In genomic region chr9:129708799-129709198, GRCh38 we compare ENCODE assay signal across 23 cellular contexts. TPM values are rescaled to one million over a fixed set of nuclear protein-coding genes. Genes with fewer than 3 reads are reported as not detected.
DNase-seq lines count a peak whose midpoint lies in the region; ATAC-seq and TF ChIP-seq lines count a peak whose summit lies in the region.
"Had no signal": no experiment of that assay in that cellular context is flagged by ENCODE, and none has a peak within 500 bp of the region (broad histone marks: within the 10 kb centered on the region; RNA-seq: fewer than 3 reads in every experiment).

No MANE protein-coding gene starts in this region.

- BruUV-seq in OCI-LY7 (replicated peaks; lab: Mats Ljungman, UMichigan), result no TSS peak

- H2AFZ ChIP-seq in smooth muscle cell (ENCODE audit: low read depth), result no peak overlapping the region
- no peak overlapping the region for H2AFZ ChIP-seq in OCI-LY7 (ENCODE audit: low read length)

- peaks cover 34% of the 10 kb centered on the region for H3F3A ChIP-seq in smooth muscle cell (ENCODE audit: low read depth)

- H3K9me3 ChIP-seq in SK-N-MC (ENCODE audit: low read depth, low read length) (no peaks in the 10 kb centered on the region), smooth muscle cell (replicated peaks; ENCODE audit: low read depth) (no peaks in the 10 kb centered on the region), OCI-LY7 (ENCODE audit: low read length) (no peaks in the 10 kb centered on the region)
- H3K9me3 ChIP-seq: left ventricle myocardium inferior, mucosa of descending colon, transverse colon had no signal

- H3K4me1 ChIP-seq in smooth muscle cell (ENCODE audit: low read depth) (peaks cover 42% of the 10 kb centered on the region), OCI-LY7 (ENCODE audit: insufficient read depth, low read length, poor library complexity, severe bottlenecking) (peaks cover 10% of the 10 kb centered on the region)

- POLR2A ChIA-PET in OCI-LY7 (lab: Charles Lee), result interaction anchor here (0.6 kb wide), 1 partner anchor 17 kb away, joined by 3 read pairs; no protein-coding TSS in a partner anchor

- 27% methylated on average over 6 of the region's 6 CpGs for WGBS in smooth muscle cell (ENCODE audit: low lambda C conversion rate)

- no peak for ATAC-seq in GM18520 (IDR thresholded peaks at IDR 0.05; ENCODE audit: unreplicated experiment)
- ATAC-seq: activated CD8-positive, alpha-beta memory T cell treated with anti-CD3 and anti-CD28 coated beads, Interleukin-2, amount 10 ng/mL, durations not matched to agents 7 days and 5 days; mucosa of descending colon; sciatic nerve had no signal

- intact Hi-C loops in OCI-LY7 (cut with micrococcal nuclease; ENCODE audit: unreplicated experiment), result no loop called here

- CTCF ChIA-PET in OCI-LY7 (lab: Charles Lee; ENCODE audit: unreplicated experiment), result no interaction called here

- H4K20me1 ChIP-seq in smooth muscle cell (ENCODE audit: low read depth) (no peaks in the 10 kb centered on the region), OCI-LY7 (ENCODE audit: insufficient read depth, low read length) (no peaks in the 10 kb centered on the region)

- TF ChIP-seq CTCF in fibroblast of the aortic adventitia (IDR thresholded peaks at IDR 0.05; ENCODE audit: insufficient read depth, low read length) (no peak), smooth muscle cell (IDR thresholded peaks at IDR 0.05; ENCODE audit: borderline replicate concordance, insufficient read depth, poor library complexity, severe bottlenecking) (no peak), OCI-LY7 (conservative IDR thresholded peaks at IDR 0.05; ENCODE audit: low read length) (no peak)

- DNase-seq in EH (ENCODE audit: low read depth) (peak; percentile 23), SK-N-MC (ENCODE audit: low read depth, low spot score) (no peak), fibroblast of the aortic adventitia (ENCODE audit: low read depth) (peak; percentile 30), smooth muscle cell (lab: John Stamatoyannopoulos, UW; ENCODE audit: unreplicated experiment) (no peak), OCI-LY7 (ENCODE audit: low spot score) (no peak), caudate nucleus (lab: John Stamatoyannopoulos, UW) (no peak)
- DNase-seq: activated CD4-positive, alpha-beta T cell treated with anti-CD3 and anti-CD28 coated beads for 48 hours; activated CD8-positive, alpha-beta memory T cell treated with anti-CD3 and anti-CD28 coated beads, Interleukin-2, amount 10 ng/mL, durations not matched to agents 7 days and 5 days; aorta; foreskin melanocyte; hippocampal formation; left ventricle myocardium inferior; mucosa of descending colon; NCI-H1694; NCI-H2171; NCI-H524 treated with DMSO at 0.1 percent for 48 hours; stimulated activated CD4-positive, alpha-beta T cell treated with anti-CD3 and anti-CD28 coated beads, Interleukin-15, amount 100 ng/mL, for 24 hours; transverse colon had no signal

- H3K27me3 ChIP-seq in smooth muscle cell (ENCODE audit: low read depth), result no peaks in the 10 kb centered on the region
- H3K27me3 ChIP-seq: transverse colon had no signal

- H3K9me2 ChIP-seq in OCI-LY7 (ENCODE audit: insufficient read depth, low read length), result no peaks in the 10 kb centered on the region

- H3K36me3 ChIP-seq in SK-N-MC (ENCODE audit: insufficient read depth, low read length), result 0 out of 2 replicates have a peak, but pooled peaks cover 4% of the 10 kb centered on the region
- no peaks in the 10 kb centered on the region for H3K36me3 ChIP-seq in smooth muscle cell (ENCODE audit: low read depth)
- no peaks in the 10 kb centered on the region for H3K36me3 ChIP-seq in OCI-LY7 (ENCODE audit: insufficient read depth, low read length)
- H3K36me3 ChIP-seq: left ventricle myocardium inferior, transverse colon had no signal

- H3K4me2 ChIP-seq in smooth muscle cell (peak overlapping the region; percentile 67), OCI-LY7 (ENCODE audit: low read length) (no peak overlapping the region)

- H3K4me3 ChIP-seq in SK-N-MC (no peak overlapping the region), fibroblast of the aortic adventitia (ENCODE audit: low read depth, low read length) (no peak overlapping the region), smooth muscle cell (no peak overlapping the region), OCI-LY7 (ENCODE audit: low read depth, low read length, poor library complexity, severe bottlenecking) (no peak overlapping the region)
- H3K4me3 ChIP-seq: left ventricle myocardium inferior, mucosa of descending colon, transverse colon had no signal

- H3K79me2 ChIP-seq in smooth muscle cell (ENCODE audit: low read depth) (peaks cover 45% of the 10 kb centered on the region), OCI-LY7 (ENCODE audit: insufficient read depth, low read depth, low read length) (no peaks in the 10 kb centered on the region)

- H3K9ac ChIP-seq in SK-N-MC (ENCODE audit: insufficient read length) (peak overlapping the region; percentile 32), smooth muscle cell (ENCODE audit: low read depth) (peak overlapping the region; percentile 64)

- peak overlapping the region; percentile 74 for H3K27ac ChIP-seq in SK-N-MC
- peak overlapping the region; percentile 91 for H3K27ac ChIP-seq in smooth muscle cell (ENCODE audit: low read depth)
- H3K27ac ChIP-seq in OCI-LY7 (ENCODE audit: low read depth, low read length, poor library complexity, severe bottlenecking), result no peak overlapping the region
- H3K27ac ChIP-seq in caudate nucleus (ENCODE audit: low read depth, low read length), result no peak overlapping the region
- H3K27ac ChIP-seq: epithelial cell of prostate, left ventricle myocardium inferior, transverse colon had no signal

RNA-seq across cellular contexts. Expression of gene PRRX2, which starts 43.4 kb away (rescaled TPM):
- total RNA-seq in fibroblast of the aortic adventitia (ENCODE audit: low replicate concordance) (3.5 and 36.1 TPM in 2 replicates), smooth muscle cell (59.9 and 87.7 TPM in 2 replicates), OCI-LY7 (2022) (not detected in 2 replicates)
- 180 and 234 TPM in 2 replicates for polyA plus RNA-seq in smooth muscle cell
- not detected in 2 replicates for total RNA-seq in OCI-LY7 (2014; rRNA removed; shearing (Covaris generic))
- total RNA-seq: LHCN-M2 had no signal
- polyA plus RNA-seq: neural cell had no signal

RNA-seq across cellular contexts. Expression of gene PTGES, which starts 44.0 kb away (rescaled TPM):
- 6.9 and 30.9 TPM in 2 replicates for total RNA-seq in fibroblast of the aortic adventitia (ENCODE audit: low replicate concordance)
- 36.9 and 49.5 TPM in 2 replicates for total RNA-seq in smooth muscle cell
- polyA plus RNA-seq in smooth muscle cell, result 69.6 and 176 TPM in 2 replicates
- not detected in 2 replicates for total RNA-seq in OCI-LY7 (2014; rRNA removed; shearing (Covaris generic))
- not detected in 2 replicates for total RNA-seq in OCI-LY7 (2022)
- total RNA-seq: activated CD8-positive, alpha-beta memory T cell treated with anti-CD3 and anti-CD28 coated beads, Interleukin-2, amount 10 ng/mL, durations not matched to agents 7 days and 5 days had no signal

Comparison
In these comparisons a context has a peak if more than half of its experiments do, and no peak if none do; other contexts are left out.
1. DNase-seq: peak in EH (single experiment) and fibroblast of the aortic adventitia (single experiment); none in SK-N-MC (single experiment), smooth muscle cell (single experiment), OCI-LY7 (single experiment) and caudate nucleus (0 of 61).
2. H3K27ac ChIP-seq: peak in SK-N-MC (single experiment) and smooth muscle cell (single experiment); none in OCI-LY7 (single experiment) and caudate nucleus (single experiment).